19 cellular contexts compared by ENCODE assay signal in genomic region chr4:84924439-84924838, GRCh38.
"Had no signal": no experiment of that assay in that cellular context is flagged by ENCODE, and none has a peak within 500 bp of the region (broad histone marks: within the 10 kb centered on the region; RNA-seq: fewer than 3 reads in every experiment).

No MANE protein-coding gene starts in this region.

- H3K4me3 ChIP-seq: cardiac muscle cell, esophagus squamous epithelium, left lung, mucosa of descending colon, right atrium auricular region, skin epidermis, testis had no signal

- H3K9me3 ChIP-seq: esophagus squamous epithelium, left lung, mucosa of descending colon, neutrophil, right atrium auricular region, testis had no signal

- DNase-seq: activated CD4-positive, alpha-beta memory T cell treated with anti-CD3 and anti-CD28 coated beads for 36 hours; activated CD4-positive, alpha-beta T cell treated with anti-CD3 and anti-CD28 coated beads for 36 hours; activated CD8-positive, alpha-beta memory T cell treated with anti-CD3 and anti-CD28 coated beads, Interleukin-2, amount 10 ng/mL, durations not matched to agents 7 days and 5 days; activated naive CD4-positive, alpha-beta T cell treated with anti-CD3 and anti-CD28 coated beads, Interleukin-2, amount 10 ng/mL, durations not matched to agents 7 days and 5 days; activated T-cell treated with anti-CD3 and anti-CD28 coated beads, Interleukin-2, amount 50 U/mL, for 1 hour; esophagus squamous epithelium; hippocampal formation; left lung; mucosa of descending colon; naive thymus-derived CD8-positive, alpha-beta T cell; posterior cingulate gyrus; T-cell; T-helper 9 cell; testis; WERI-Rb-1 had no signal

- H3K27me3 ChIP-seq: cardiac muscle cell, esophagus squamous epithelium, left lung, neutrophil, right atrium auricular region, testis had no signal

- H3K36me3 ChIP-seq: cardiac muscle cell, right atrium auricular region had no signal

- H3K27ac ChIP-seq: cardiac muscle cell, left lung, neutrophil, right atrium auricular region, testis, WERI-Rb-1 had no signal
